Comparison of ENCODE assay signal across 10 cellular contexts in the genomic region with DNA sequence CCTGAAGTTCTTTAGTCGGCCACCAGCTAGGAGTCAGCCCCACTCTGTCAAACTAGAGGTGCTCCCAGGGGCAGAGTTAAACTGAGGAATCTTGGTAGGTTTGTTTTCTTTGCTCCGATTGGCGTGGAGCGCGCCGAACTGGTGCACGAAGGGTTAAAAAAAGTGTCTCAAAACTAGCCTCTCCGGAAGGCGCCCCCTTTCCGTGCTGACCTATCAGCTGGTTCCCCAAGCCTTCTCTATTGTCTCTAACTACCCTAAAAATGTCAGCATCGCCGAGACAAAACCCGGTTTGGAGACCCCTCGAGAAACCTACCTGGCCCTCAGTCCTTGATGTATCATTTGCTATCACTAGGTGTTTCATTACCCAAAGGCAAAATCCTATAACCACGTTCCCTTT. TPM values are rescaled to one million over a fixed set of nuclear protein-coding genes. Genes with fewer than 3 reads are reported as not detected.
DNase-seq lines count a peak whose midpoint lies in the region; ATAC-seq and TF ChIP-seq lines count a peak whose summit lies in the region.
"Had no signal": no experiment of that assay in that cellular context is flagged by ENCODE, and none has a peak within 500 bp of the region (broad histone marks: within the 10 kb centered on the region; RNA-seq: fewer than 3 reads in every experiment).

No MANE protein-coding gene starts in this region.

- TF ChIP-seq POLR2A in right lobe of liver (IDR thresholded peaks at IDR 0.05): no peak

- no TSS peak for BruUV-seq in mammary epithelial cell (replicated peaks; lab: Mats Ljungman, UMichigan)

- H2AFZ ChIP-seq in mammary epithelial cell (ENCODE audit: low read depth, low read length): peak overlapping the region; percentile 79

- H3K4me1 ChIP-seq in mammary epithelial cell (ENCODE audit: insufficient read depth, low read length) (peaks cover 13% of the 10 kb centered on the region), right lobe of liver (peaks cover 0 to 21% (median 0%) of the 10 kb centered on the region in 4 donors)

- H3K9me3 ChIP-seq in mammary epithelial cell (replicated peaks; ENCODE audit: insufficient read depth, low read length): no peaks in the 10 kb centered on the region
- H3K9me3 ChIP-seq in right lobe of liver: no peaks in the 10 kb centered on the region

- peak overlapping the region; percentile 90 for H3K27ac Mint-ChIP-seq in activated T-cell treated with anti-CD3 and anti-CD28 coated beads, Interleukin-2, amount 50 U/mL, for 72 hours
- H3K27ac Mint-ChIP-seq in type B pancreatic cell: peak overlapping the region; percentile 85
- H3K27ac Mint-ChIP-seq: activated naive CD8-positive, alpha-beta T cell treated with anti-CD3 and anti-CD28 coated beads, Interleukin-2, amount 10 ng/mL, durations not matched to agents 7 days and 5 days had no signal

- dilution Hi-C loops in mammary epithelial cell (cut with HindIII; ENCODE audit: low sequenced_read_pairs): loop anchor here (10.0 kb wide), 1 partner anchor 527 kb away; no protein-coding TSS in a partner anchor

- H3K9me3 Mint-ChIP-seq in activated T-cell treated with anti-CD3 and anti-CD28 coated beads, Interleukin-2, amount 50 U/mL, for 72 hours: no peaks in the 10 kb centered on the region
- H3K9me3 Mint-ChIP-seq in type B pancreatic cell: no peaks in the 10 kb centered on the region
- H3K9me3 Mint-ChIP-seq: activated naive CD8-positive, alpha-beta T cell treated with anti-CD3 and anti-CD28 coated beads, Interleukin-2, amount 10 ng/mL, durations not matched to agents 7 days and 5 days had no signal

- in situ Hi-C loops in mammary epithelial cell (cut with MboI; ENCODE audit: low sequenced_read_pairs in 2 of 2): loop anchor here (10.0 to 25.0 kb wide), 8 partner anchors 165 to 1465 kb away; no protein-coding TSS in a partner anchor

- intact Hi-C loops in mammary epithelial cell (cut with micrococcal nuclease): loop anchor here (1.0 to 5.0 kb wide), 7 partner anchors 33 to 1040 kb away; no protein-coding TSS in a partner anchor
- intact Hi-C loops in right lobe of liver (cut with DNase I): no loop called here

- no peaks in the 10 kb centered on the region for H4K20me1 ChIP-seq in mammary epithelial cell (ENCODE audit: insufficient read depth, low read length)

- no peak for ATAC-seq in activated T-cell treated with anti-CD3 and anti-CD28 coated beads, Interleukin-2, amount 50 U/mL, for 72 hours (replicated peaks in 1 of 2)
- ATAC-seq in right lobe of liver: no peak
- no peak for ATAC-seq in GM19324 (IDR thresholded peaks at IDR 0.05; ENCODE audit: low FRiP score, unreplicated experiment)

- H3K9ac ChIP-seq in mammary epithelial cell (ENCODE audit: insufficient read depth, low read length): peak overlapping the region; percentile 97
- H3K9ac ChIP-seq: KMS-11 had no signal

- H3K27me3 Mint-ChIP-seq in activated T-cell treated with anti-CD3 and anti-CD28 coated beads, Interleukin-2, amount 50 U/mL, for 72 hours (ENCODE audit: low read depth): peaks cover 14% of the 10 kb centered on the region
- H3K27me3 Mint-ChIP-seq in type B pancreatic cell: peaks cover 42% of the 10 kb centered on the region

- no peaks in the 10 kb centered on the region for H3K36me3 ChIP-seq in mammary epithelial cell (ENCODE audit: insufficient read depth, low read length)
- H3K36me3 ChIP-seq in right lobe of liver: no peaks in the 10 kb centered on the region

- H3K4me1 Mint-ChIP-seq in activated T-cell treated with anti-CD3 and anti-CD28 coated beads, Interleukin-2, amount 50 U/mL, for 72 hours (ENCODE audit: low read depth): peaks cover 31% of the 10 kb centered on the region
- H3K4me1 Mint-ChIP-seq in type B pancreatic cell (ENCODE audit: unreplicated experiment): peaks cover 15% of the 10 kb centered on the region

- H3K4me3 Mint-ChIP-seq in activated T-cell treated with anti-CD3 and anti-CD28 coated beads, Interleukin-2, amount 50 U/mL, for 72 hours: no peak overlapping the region
- H3K4me3 Mint-ChIP-seq in type B pancreatic cell: no peak overlapping the region
- H3K4me3 Mint-ChIP-seq: activated naive CD8-positive, alpha-beta T cell treated with anti-CD3 and anti-CD28 coated beads, Interleukin-2, amount 10 ng/mL, durations not matched to agents 7 days and 5 days had no signal

- peaks cover 80% of the 10 kb centered on the region for H3K79me2 ChIP-seq in mammary epithelial cell (ENCODE audit: insufficient read depth, low read length)

- WGBS in mammary epithelial cell (ENCODE audit: low coverage, missing lambda C conversion rate): 1% methylated on average over 14 of the region's 15 CpGs
- 7% methylated on average over 13 of the region's 15 CpGs for WGBS in right lobe of liver (ENCODE audit: insufficient coverage, low coverage, low lambda C conversion rate, missing lambda C conversion rate)

- peak overlapping the region; percentile 77 to 92 (median 81) for H3K4me3 ChIP-seq in mammary epithelial cell (replicated peaks in 1 of 3; ENCODE audit: insufficient read depth in 1 of 3, low read depth in 2 of 3, low read length in 3 of 3)
- H3K4me3 ChIP-seq in right lobe of liver: peak overlapping the region; percentile 43 to 55 (median 49)

- CTCF ChIA-PET in mammary epithelial cell (lab: Charles Lee; ENCODE audit: low non-redundant PET): interaction anchor here (0.7 kb wide), 1 partner anchor 248 kb away, joined by 4 read pairs; no protein-coding TSS in a partner anchor

- no peak for DNase-seq in activated T-cell treated with anti-CD3 and anti-CD28 coated beads, Interleukin-2, amount 50 U/mL, for 72 hours
- no peak for DNase-seq in activated T-cell treated with anti-CD3 and anti-CD28 coated beads, Interleukin-2, amount 50 U/mL, for 48 hours
- peak; percentile 48 for DNase-seq in mammary epithelial cell
- DNase-seq in right lobe of liver: no peak
- no peak for DNase-seq in type B pancreatic cell (ENCODE audit: extremely low spot score, unreplicated experiment)
- DNase-seq in NCI-H187 (lab: John Stamatoyannopoulos, UW): no peak
- no peak for DNase-seq in epidermal melanocyte (ENCODE audit: insufficient read length, low spot score)

- H3K36me3 Mint-ChIP-seq in activated T-cell treated with anti-CD3 and anti-CD28 coated beads, Interleukin-2, amount 50 U/mL, for 72 hours (ENCODE audit: insufficient read depth in 2 of 2): peaks cover 2 to 6% of the 10 kb centered on the region in 2 donors
- peaks cover 19% of the 10 kb centered on the region for H3K36me3 Mint-ChIP-seq in type B pancreatic cell

- no peaks in the 10 kb centered on the region for H3K27me3 ChIP-seq in mammary epithelial cell (ENCODE audit: insufficient read depth, low read length)
- H3K27me3 ChIP-seq in right lobe of liver: no peaks in the 10 kb centered on the region

- TF ChIP-seq CTCF in mammary epithelial cell (conservative IDR thresholded peaks at IDR 0.05 in 1 of 2, IDR thresholded peaks at IDR 0.05 in 1 of 2; ENCODE audit: extremely low read depth in 1 of 2, insufficient read depth in 1 of 2, low read depth in 1 of 2, low read length in 2 of 2): peak; percentile 4 to 7
- TF ChIP-seq CTCF in right lobe of liver (IDR thresholded peaks at IDR 0.05): no peak
- TF ChIP-seq CTCF in type B pancreatic cell (conservative IDR thresholded peaks at IDR 0.05): no peak

- peak overlapping the region; percentile 97 for H3K4me2 ChIP-seq in mammary epithelial cell (ENCODE audit: insufficient read depth, low read depth, low read length)

- H3K27ac ChIP-seq in mammary epithelial cell (ENCODE audit: insufficient read depth, low read depth, low read length) (peak overlapping the region; percentile 88), right lobe of liver (peak overlapping the region; percentile 16 to 40 (median 39))
- H3K27ac ChIP-seq: KMS-11 had no signal

RNA-seq across cellular contexts. Expression of a gene that starts 2.2 kb away (rescaled TPM):
- not detected for total RNA-seq in activated T-cell treated with anti-CD3 and anti-CD28 coated beads, Interleukin-2, amount 50 U/mL, for 72 hours
- total RNA-seq in mammary epithelial cell (100 to 1,000 TPM in 1 of 2 donors, 10 to 100 TPM in 1; 39.6 to 120 TPM), right lobe of liver (1 to 10 TPM in 1 of 6 experiments, under 1 TPM in 5; 0.18 to 2.8 (median 0.34) TPM), type B pancreatic cell (ENCODE audit: low replicate concordance) (18.4 and 207 TPM in 2 replicates)
- polyA plus RNA-seq in mammary epithelial cell: 10.9 TPM
- polyA minus RNA-seq in mammary epithelial cell: 35.6 TPM
- total RNA-seq: activated naive CD8-positive, alpha-beta T cell treated with anti-CD3 and anti-CD28 coated beads, Interleukin-2, amount 10 ng/mL, durations not matched to agents 7 days and 5 days had no signal

Comparison
In these comparisons a context has a peak if more than half of its experiments do, and no peak if none do; other contexts are left out.
1. CTCF ChIP-seq: peak in mammary epithelial cell (2 of 2); none in right lobe of liver (0 of 4) and type B pancreatic cell (single experiment).